In genomic region chr22:46732041-46732379, GRCh38 we compare ENCODE assay signal across 17 cellular contexts. TPM values are rescaled to one million over a fixed set of nuclear protein-coding genes. Genes with fewer than 3 reads are reported as not detected.
DNase-seq lines count a peak whose midpoint lies in the region; ATAC-seq and TF ChIP-seq lines count a peak whose summit lies in the region.
"Had no signal": no experiment of that assay in that cellular context is flagged by ENCODE, and none has a peak within 500 bp of the region (broad histone marks: within the 10 kb centered on the region; RNA-seq: fewer than 3 reads in every experiment).

No MANE protein-coding gene starts in this region.

- intact Hi-C loops in CD4-positive, alpha-beta memory T cell (cut with micrococcal nuclease) = no loop called here
- intact Hi-C loops in heart right ventricle (cut with DNase I) = loop anchor here in 4 of 10 donors (5.0 to 10.0 kb wide), 4 partner anchors 45 to 377 kb away; no protein-coding TSS in a partner anchor

- no peak for DNase-seq in CD4-positive, alpha-beta memory T cell
- DNase-seq in heart right ventricle = no peak
- no peak for DNase-seq in neural crest cell (ENCODE audit: low read depth, low spot score)
- no peak for DNase-seq in activated CD4-positive, CD25-positive, alpha-beta regulatory T cell treated with anti-CD3 and anti-CD28 coated beads, Interleukin-2, amount 50 U/mL, for 72 hours
- no peak for DNase-seq in NCI-H128 (lab: John Stamatoyannopoulos, UW; ENCODE audit: unreplicated experiment)
- DNase-seq in stimulated activated CD4-positive, alpha-beta T cell treated with anti-CD3 and anti-CD28 coated beads, Interleukin-4, amount 100 ng/mL, for 4 hours = no peak
- DNase-seq: activated T-cell treated with anti-CD3 and anti-CD28 coated beads, Interleukin-2, amount 50 U/mL, for 48 hours; AML-193; NK-92 treated with Interleukin-12 subunit alpha and Interleukin-12 subunit beta, amount 100 ng/mL, for 24 hours; stimulated activated CD4-positive, alpha-beta T cell treated with anti-CD3 and anti-CD28 coated beads, Interleukin-2, amount 100 ng/mL, for 48 hours; WERI-Rb-1 had no signal

- ATAC-seq in heart right ventricle (no peak), GM21717 (IDR thresholded peaks at IDR 0.05; ENCODE audit: unreplicated experiment) (no peak)
- ATAC-seq: stimulated activated memory B cell treated with anti-CD40 and anti-IgM and Interleukin-4, amounts not matched to agents 10 μg/mL and 1 μg/mL and 100 μg/mL, for 72 hours had no signal

- no peaks in the 10 kb centered on the region for H3K9me3 ChIP-seq in CD4-positive, alpha-beta memory T cell (ENCODE audit: control insufficient read depth in 1 of 2, low read length in 2 of 2)
- H3K9me3 ChIP-seq in heart right ventricle = no peaks in the 10 kb centered on the region
- H3K9me3 ChIP-seq: SK-N-SH had no signal

- no peak for TF ChIP-seq CTCF in VCaP (conservative IDR thresholded peaks at IDR 0.05)
- TF ChIP-seq CTCF in heart right ventricle (IDR thresholded peaks at IDR 0.05) = no peak
- no peak for TF ChIP-seq CTCF in neural crest cell (conservative IDR thresholded peaks at IDR 0.05)

- POLR2A ChIA-PET in CD4-positive, alpha-beta memory T cell (lab: Charles Lee; ENCODE audit: partially characterized antibody) = interaction anchor here (1.4 kb wide), 1 partner anchor 10 kb away, joined by 8 read pairs; no protein-coding TSS in a partner anchor

- no peaks in the 10 kb centered on the region for H3K27me3 ChIP-seq in CD4-positive, alpha-beta memory T cell (ENCODE audit: insufficient read depth, low read length)
- no peaks in the 10 kb centered on the region for H3K27me3 ChIP-seq in heart right ventricle

- peak overlapping the region in 7 of 8 donors; percentile 26 to 78 (median 47) for H3K4me3 Mint-ChIP-seq in CD4-positive, alpha-beta memory T cell
- peak overlapping the region; percentile 31 for H3K4me3 Mint-ChIP-seq in neural crest cell
- H3K4me3 Mint-ChIP-seq: stimulated activated memory B cell treated with anti-CD40 and anti-IgM and Interleukin-4, amounts not matched to agents 10 μg/mL and 1 μg/mL and 100 μg/mL, for 72 hours had no signal

- H3K27ac ChIP-seq in CD4-positive, alpha-beta memory T cell (ENCODE audit: low read depth, low read length) = peak overlapping the region; percentile 44
- H3K27ac ChIP-seq in VCaP (peak overlapping the region; percentile 49; the same call in 1 of the 2 replicates), heart right ventricle (peak overlapping the region; percentile 53 to 87 (median 70))
- H3K27ac ChIP-seq: epithelial cell of prostate, GM23248, WERI-Rb-1 had no signal

- H3K36me3 Mint-ChIP-seq in CD4-positive, alpha-beta memory T cell = peaks cover 31 to 47% of the 10 kb centered on the region in 2 donors
- H3K36me3 Mint-ChIP-seq in neural crest cell (ENCODE audit: low read depth) = no peaks in the 10 kb centered on the region

- 53 to 62% methylated on average over 14 of the region's 14 CpGs for WGBS in heart right ventricle, 2 donors

- H3K4me3 ChIP-seq in CD4-positive, alpha-beta memory T cell (ENCODE audit: low read length in 2 of 2) = no peak overlapping the region
- no peak overlapping the region for H3K4me3 ChIP-seq in heart right ventricle
- H3K4me3 ChIP-seq: GM23248 had no signal

- peak overlapping the region; percentile 63 to 91 (median 89) for H3K27ac Mint-ChIP-seq in CD4-positive, alpha-beta memory T cell
- H3K27ac Mint-ChIP-seq in neural crest cell (ENCODE audit: unreplicated experiment) = peak overlapping the region; percentile 19
- H3K27ac Mint-ChIP-seq: stimulated activated memory B cell treated with anti-CD40 and anti-IgM and Interleukin-4, amounts not matched to agents 10 μg/mL and 1 μg/mL and 100 μg/mL, for 72 hours had no signal

- peaks cover 20% of the 10 kb centered on the region for H3K36me3 ChIP-seq in CD4-positive, alpha-beta memory T cell (ENCODE audit: insufficient read depth, low read length)
- peaks cover 0 to 42% (median 0%) of the 10 kb centered on the region in 9 donors for H3K36me3 ChIP-seq in heart right ventricle

- CTCF ChIA-PET in CD4-positive, alpha-beta memory T cell (lab: Charles Lee; ENCODE audit: partially characterized antibody) = no interaction called here

- peaks cover 39 to 92% (median 63%) of the 10 kb centered on the region in 4 donors for H3K4me1 Mint-ChIP-seq in CD4-positive, alpha-beta memory T cell
- peaks cover 29% of the 10 kb centered on the region for H3K4me1 Mint-ChIP-seq in neural crest cell

- peaks cover 87% of the 10 kb centered on the region for H3K4me1 ChIP-seq in CD4-positive, alpha-beta memory T cell (ENCODE audit: insufficient read depth, low read length)
- H3K4me1 ChIP-seq in heart right ventricle = peaks cover 49 to 100% (median 95%) of the 10 kb centered on the region in 9 donors

- no peaks in the 10 kb centered on the region for H3K9me3 Mint-ChIP-seq in CD4-positive, alpha-beta memory T cell
- H3K9me3 Mint-ChIP-seq in neural crest cell = no peaks in the 10 kb centered on the region
- H3K9me3 Mint-ChIP-seq: stimulated activated memory B cell treated with anti-CD40 and anti-IgM and Interleukin-4, amounts not matched to agents 10 μg/mL and 1 μg/mL and 100 μg/mL, for 72 hours had no signal

- H3K27me3 Mint-ChIP-seq in CD4-positive, alpha-beta memory T cell = no peaks in the 10 kb centered on the region
- H3K27me3 Mint-ChIP-seq in neural crest cell (ENCODE audit: low read depth) = no peaks in the 10 kb centered on the region
- H3K27me3 Mint-ChIP-seq: stimulated activated memory B cell treated with anti-CD40 and anti-IgM and Interleukin-4, amounts not matched to agents 10 μg/mL and 1 μg/mL and 100 μg/mL, for 72 hours had no signal

RNA-seq across cellular contexts. Expression of gene CERK, which starts 6.0 kb away (rescaled TPM):
- total RNA-seq in CD4-positive, alpha-beta memory T cell = 100 to 1,000 TPM; 161 to 164 TPM
- polyA plus RNA-seq in CD4-positive, alpha-beta memory T cell = 100 to 1,000 TPM in 1 of 2 donors, 10 to 100 TPM in 1; 91.2 to 111 TPM
- total RNA-seq in heart right ventricle (10 to 100 TPM; 50.9 to 97.0 (median 74.2) TPM), neural crest cell (98.7 and 102 TPM in 2 replicates)
- 10 to 100 TPM; 21.5 to 55.3 TPM for polyA plus RNA-seq in heart right ventricle

RNA-seq across cellular contexts. Expression of gene TBC1D22A, which starts 30.4 kb away (rescaled TPM):
- total RNA-seq in CD4-positive, alpha-beta memory T cell = 10 to 100 TPM; 49.0 to 49.2 TPM
- 10 to 100 TPM; 20.6 to 24.4 TPM for polyA plus RNA-seq in CD4-positive, alpha-beta memory T cell
- total RNA-seq in heart right ventricle (10 to 100 TPM; 14.6 to 27.9 (median 18.0) TPM), neural crest cell (14.3 and 15.5 TPM in 2 replicates)
- 10 to 100 TPM in 1 of 2 donors, 1 to 10 TPM in 1; 7.2 to 13.2 TPM for polyA plus RNA-seq in heart right ventricle
